In genomic region chr12:127334924-127335644, GRCh38 we compare ENCODE assay signal across 16 cellular contexts.
DNase-seq lines count a peak whose midpoint lies in the region; ATAC-seq, FAIRE-seq and TF ChIP-seq lines count a peak whose summit lies in the region.
"Had no signal": no experiment of that assay in that cellular context is flagged by ENCODE, and none has a peak within 500 bp of the region (broad histone marks: within the 10 kb centered on the region; RNA-seq: fewer than 3 reads in every experiment).

No MANE protein-coding gene starts in this region.

- H3K27me3 ChIP-seq in K562 (ENCODE audit: control insufficient read depth in 2 of 2, insufficient read depth in 2 of 2, low read length in 2 of 2) (no peaks in the 10 kb centered on the region), stomach (no peaks in the 10 kb centered on the region)

- no peak for ATAC-seq in K562
- ATAC-seq in HG02759 (IDR thresholded peaks at IDR 0.05; ENCODE audit: unreplicated experiment): no peak
- ATAC-seq: A549 had no signal

- TF ChIP-seq POLR2A in K562 (conservative IDR thresholded peaks at IDR 0.05) (no peak), stomach (IDR thresholded peaks at IDR 0.05) (no peak)

- CTCF ChIA-PET in K562 (lab: Yijun Ruan, JAX; ENCODE audit: low intra/inter-chr PET ratio): no interaction called here

- H3K9me1 ChIP-seq in K562 (ENCODE audit: control insufficient read depth, insufficient read depth, low read length): no peaks in the 10 kb centered on the region

- no peak overlapping the region for H3K4me2 ChIP-seq in K562 (ENCODE audit: insufficient read depth, low read length)
- H3K4me2 ChIP-seq: A549 had no signal

- H3K79me2 ChIP-seq in K562 (ENCODE audit: control insufficient read depth, insufficient read depth, low read length): no peaks in the 10 kb centered on the region

- no TSS peak for BruUV-seq in K562 (replicated peaks; lab: Mats Ljungman, UMichigan)

- H2AFZ ChIP-seq in K562 (ENCODE audit: low read depth, low read length): no peak overlapping the region

- no peak for TF ChIP-seq EP300 in K562 (IDR thresholded peaks at IDR 0.05; ENCODE audit: low read length)
- no peak for TF ChIP-seq EP300 in stomach (IDR thresholded peaks at IDR 0.05)

- TF ChIP-seq RAD21 in K562 (CRISPR knock-in tag; conservative IDR thresholded peaks at IDR 0.05 in 1 of 2, IDR thresholded peaks at IDR 0.05 in 1 of 2): no peak

- DNase-seq in OCI-M1 (lab: John Stamatoyannopoulos, UW): peak; percentile 31
- DNase-seq in K562 (ENCODE audit: extremely low read depth in 1 of 4, low spot score in 3 of 4): no peak
- DNase-seq in fibroblast of mammary gland (ENCODE audit: low read depth): peak; percentile 6
- no peak for DNase-seq in stomach
- no peak for DNase-seq in HCEC 1CT
- DNase-seq in 8988T: no peak
- DNase-seq: AML-193; Caco-2; CD4-positive, alpha-beta T cell; GDM1; GOT3; H7 had no signal

- H3K4me3 ChIP-seq in K562 (no peak overlapping the region), fibroblast of mammary gland (ENCODE audit: control insufficient read depth, low read depth, low read length) (no peak overlapping the region), stomach (no peak overlapping the region)
- H3K4me3 ChIP-seq: A549 had no signal

- H3K36me3 ChIP-seq in K562 (ENCODE audit: control insufficient read depth, insufficient read depth, low read length) (no peaks in the 10 kb centered on the region), stomach (no peaks in the 10 kb centered on the region)

- H3K27ac ChIP-seq in K562 (ENCODE audit: extremely low read depth, low read depth, low read length): no peak overlapping the region
- peak overlapping the region in 4 of 5 donors; percentile 15 to 50 (median 48) for H3K27ac ChIP-seq in stomach
- H3K27ac ChIP-seq: A549, C4-2B had no signal

- POLR2A ChIA-PET in K562 (lab: Yijun Ruan, JAX): no interaction called here

- H3K4me1 ChIP-seq in K562 (replicated peaks in 1 of 2; ENCODE audit: control insufficient read depth in 2 of 2, insufficient read depth in 2 of 2, low read length in 2 of 2) (no peaks in the 10 kb centered on the region), stomach (peaks cover 0 to 12% (median 0%) of the 10 kb centered on the region in 4 donors)
- H3K4me1 ChIP-seq: A549, Caco-2 had no signal

- intact Hi-C loops in K562 (cut with micrococcal nuclease) (no loop called here), stomach (cut with DNase I; ENCODE audit: low total_unique reads) (no loop called here)

- no peaks in the 10 kb centered on the region for H4K20me1 ChIP-seq in K562 (replicated peaks; ENCODE audit: control insufficient read depth, insufficient read depth, low read length)

- no peak for FAIRE-seq in K562 (lab: Jason Lieb, UNC)
- FAIRE-seq: A549, D721Med had no signal

- no peak overlapping the region for H3K9ac ChIP-seq in K562 (ENCODE audit: insufficient read depth in 1 of 2, low read depth in 2 of 2, low read length in 2 of 2)

- TF ChIP-seq CTCF in K562 (IDR thresholded peaks at IDR 0.05 in 2 of 3, conservative IDR thresholded peaks at IDR 0.05 in 1 of 3; ENCODE audit: insufficient read depth in 2 of 3, low read depth in 1 of 3, low read length in 3 of 3) (no peak), fibroblast of mammary gland (conservative IDR thresholded peaks at IDR 0.05; ENCODE audit: control insufficient read depth, insufficient read depth, low read depth, low read length) (no peak), stomach (IDR thresholded peaks at IDR 0.05) (no peak)

- 0% methylated on average over 1 of the region's 1 CpG for WGBS in K562 (ENCODE audit: insufficient coverage, low coverage, missing lambda C conversion rate)
- 0 to 16% (median 6%) methylated on average over 1 of the region's 1 CpG for WGBS in stomach, 5 donors

- in situ Hi-C loops in K562 (cut with MboI): no loop called here

- H3K9me3 ChIP-seq in K562 (replicated peaks; ENCODE audit: control insufficient read depth, insufficient read depth, low read depth, low read length): no peaks in the 10 kb centered on the region
- H3K9me3 ChIP-seq in stomach: no peaks in the 10 kb centered on the region
- H3K9me3 ChIP-seq: A549, Caco-2 had no signal

TF ChIP-seq in K562, 482 proteins besides CTCF, POLR2A, EP300 and RAD21:
- TF ChIP-seq MECOM (CRISPR knock-in tag; IDR thresholded peaks at IDR 0.05) (no peak), IRF9 (tag; IDR thresholded peaks at IDR 0.05) (no peak), RBM34 (IDR thresholded peaks at IDR 0.05; ENCODE audit: borderline replicate concordance, insufficient read depth, low read length) (no peak), ZMIZ1 (IDR thresholded peaks at IDR 0.05; ENCODE audit: low read depth in 2 of 2, low read length in 2 of 2) (peak in 1 of 2 experiments; percentile 30; a peak in 1 of 4 replicates), PHB2 (IDR thresholded peaks at IDR 0.05; ENCODE audit: low read depth) (no peak), MYBL2 (IDR thresholded peaks at IDR 0.05; ENCODE audit: low read depth) (no peak), MYBL2 (CRISPR knock-in tag; IDR thresholded peaks at IDR 0.05; ENCODE audit: borderline replicate concordance) (no peak), SREBF2 (CRISPR knock-in tag; IDR thresholded peaks at IDR 0.05) (no peak), ZBTB17 (CRISPR knock-in tag; IDR thresholded peaks at IDR 0.05) (peak; percentile 86), ZNF445 (CRISPR knock-in tag; IDR thresholded peaks at IDR 0.05; ENCODE audit: low read depth) (no peak), MAFK (IDR thresholded peaks at IDR 0.05; ENCODE audit: low read length) (no peak), TRIM28 (IDR thresholded peaks at IDR 0.05) (no peak), KAT7 (CRISPR knock-in tag; IDR thresholded peaks at IDR 0.05; ENCODE audit: borderline replicate concordance) (no peak), SETDB1 (IDR thresholded peaks at IDR 0.05; ENCODE audit: low read length) (no peak), MLX (CRISPR knock-in tag; conservative IDR thresholded peaks at IDR 0.05) (no peak), MLLT1 (IDR thresholded peaks at IDR 0.05) (peak in 1 of 2 experiments; percentile 64; a peak in 2 of 4 replicates), IFI16 (CRISPR knock-in tag; IDR thresholded peaks at IDR 0.05) (no peak)

Comparison
In these comparisons a context has a peak if more than half of its experiments do, and no peak if none do; other contexts are left out.
1. DNase-seq: peak in OCI-M1 (single experiment) and fibroblast of mammary gland (single experiment); none in K562 (0 of 4), stomach (single experiment), HCEC 1CT (single experiment) and 8988T (single experiment).